In the genomic region with DNA sequence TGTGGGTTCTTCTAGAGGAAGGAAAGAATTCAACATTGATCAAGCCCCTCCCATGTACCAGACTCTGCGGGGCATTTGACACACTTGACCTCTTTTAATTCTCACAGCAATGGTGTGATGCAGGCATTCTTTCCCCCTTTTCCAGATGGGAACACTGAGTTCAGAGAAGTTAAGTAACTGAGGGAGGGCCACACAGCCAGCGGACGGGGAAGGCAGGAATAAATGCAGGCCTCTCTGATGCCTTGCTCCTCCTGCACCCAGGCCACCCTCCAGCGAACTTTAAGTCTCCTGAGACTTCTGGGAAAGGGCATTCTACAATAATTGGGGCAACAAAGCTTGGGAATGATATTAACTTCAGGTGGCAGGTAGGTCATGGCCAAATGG, we compare ENCODE assay signal across 17 cellular contexts.
DNase-seq lines count a peak whose midpoint lies in the region; ATAC-seq, FAIRE-seq and TF ChIP-seq lines count a peak whose summit lies in the region.
"Had no signal": no experiment of that assay in that cellular context is flagged by ENCODE, and none has a peak within 500 bp of the region (broad histone marks: within the 10 kb centered on the region; RNA-seq: fewer than 3 reads in every experiment).

No MANE protein-coding gene starts in this region.

- H3K27ac Mint-ChIP-seq in neural progenitor cell, result peak overlapping the region; percentile 88
- H3K27ac Mint-ChIP-seq: mesothelial cell of epicardium; stimulated activated naive B cell treated with anti-CD40 and anti-IgM and Interleukin-4, amounts not matched to agents 10 μg/mL and 1 μg/mL and 100 μg/mL, for 72 hours had no signal

- no peaks in the 10 kb centered on the region for H3K9me3 ChIP-seq in MM.1S (replicated peaks; ENCODE audit: insufficient read depth, low read length)
- no peaks in the 10 kb centered on the region for H3K9me3 ChIP-seq in GM12878 (replicated peaks; ENCODE audit: control insufficient read depth, insufficient read depth, low read length)
- H3K9me3 ChIP-seq in neural progenitor cell (ENCODE audit: low read depth), result no peaks in the 10 kb centered on the region
- H3K9me3 ChIP-seq: pancreas, uterus had no signal

- H3K27me3 Mint-ChIP-seq in activated T-cell treated with anti-CD3 and anti-CD28 coated beads, Interleukin-2, amount 50 U/mL, for 4 hours (ENCODE audit: low read depth), result peaks cover 4% of the 10 kb centered on the region
- peaks cover 4% of the 10 kb centered on the region for H3K27me3 Mint-ChIP-seq in neural progenitor cell (ENCODE audit: insufficient read depth, low read depth)

- no peak for TF ChIP-seq EP300 in GM12878 (IDR thresholded peaks at IDR 0.05; ENCODE audit: borderline replicate concordance in 1 of 2, control insufficient read depth in 1 of 2, low read depth in 2 of 2, low read length in 2 of 2)

- H3K27me3 ChIP-seq in MM.1S (replicated peaks; ENCODE audit: insufficient read depth, low read length) (no peaks in the 10 kb centered on the region), GM12878 (replicated peaks in 1 of 2; ENCODE audit: control insufficient read depth in 2 of 2, insufficient read depth in 2 of 2, low read length in 1 of 2) (peaks cover 0 to 1% of the 10 kb centered on the region in 2 experiments; a peak in 1 of 4 replicates), neural progenitor cell (no peaks in the 10 kb centered on the region)
- H3K27me3 ChIP-seq: pancreas, uterus had no signal

- H3K4me1 ChIP-seq in MM.1S (ENCODE audit: low read length) (peaks cover 7% of the 10 kb centered on the region), GM12878 (ENCODE audit: control insufficient read depth, insufficient read depth, low read length) (peaks cover 8% of the 10 kb centered on the region), neural progenitor cell (peaks cover 31% of the 10 kb centered on the region)
- H3K4me1 ChIP-seq: pancreas, uterus had no signal

- no peak for FAIRE-seq in GM12878 (lab: Jason Lieb, UNC)
- FAIRE-seq: pancreas, small intestine had no signal

- no peak for ATAC-seq in activated T-cell treated with anti-CD3 and anti-CD28 coated beads, Interleukin-2, amount 50 U/mL, for 4 hours
- ATAC-seq in GM12878, result no peak

- H2AFZ ChIP-seq in MM.1S (ENCODE audit: low read length) (peak overlapping the region; percentile 73), GM12878 (ENCODE audit: control insufficient read depth, low read depth, low read length) (peak overlapping the region; percentile 82; the same call in 1 of the 2 replicates), neural progenitor cell (replicated peaks) (no peak overlapping the region)
- H2AFZ ChIP-seq: hepatocyte had no signal

- no peak for TF ChIP-seq CTCF in MM.1S (IDR thresholded peaks at IDR 0.05; ENCODE audit: low read length)
- TF ChIP-seq CTCF in GM12878 (IDR thresholded peaks at IDR 0.05 in 2 of 3, conservative IDR thresholded peaks at IDR 0.05 in 1 of 3; ENCODE audit: control insufficient read depth in 2 of 3, extremely low read depth in 1 of 3, insufficient read depth in 1 of 3, low read depth in 3 of 3, low read length in 3 of 3), result no peak
- no peak for TF ChIP-seq CTCF in neural progenitor cell (IDR thresholded peaks at IDR 0.05)

- peaks cover 60% of the 10 kb centered on the region for H3K4me1 Mint-ChIP-seq in activated T-cell treated with anti-CD3 and anti-CD28 coated beads, Interleukin-2, amount 50 U/mL, for 4 hours (ENCODE audit: low read depth)
- H3K4me1 Mint-ChIP-seq in neural progenitor cell, result peaks cover 47% of the 10 kb centered on the region

- H3K9me2 ChIP-seq in MM.1S (replicated peaks; ENCODE audit: insufficient read depth, low read length), result no peaks in the 10 kb centered on the region

- no peak overlapping the region for H3K4me3 ChIP-seq in MM.1S (ENCODE audit: low read length)
- H3K4me3 ChIP-seq in GM12878, result no peak overlapping the region
- H3K4me3 ChIP-seq in neural progenitor cell, result no peak overlapping the region
- H3K4me3 ChIP-seq: hepatocyte, pancreas, uterus had no signal

- POLR2A ChIA-PET in GM12878 (lab: Charles Lee), result interaction anchor here (0.6 kb wide), 1 partner anchor 28 kb away, joined by 3 read pairs; no protein-coding TSS in a partner anchor

- H3K79me2 ChIP-seq in MM.1S (ENCODE audit: low read length), result no peaks in the 10 kb centered on the region
- H3K79me2 ChIP-seq in GM12878 (ENCODE audit: control insufficient read depth, insufficient read depth, low read length), result no peaks in the 10 kb centered on the region
- H3K79me2 ChIP-seq in neural progenitor cell (ENCODE audit: low read depth), result no peaks in the 10 kb centered on the region
- H3K79me2 ChIP-seq: hepatocyte had no signal

- H3F3A ChIP-seq in MM.1S (ENCODE audit: insufficient read depth, low read length), result no peaks in the 10 kb centered on the region
- peaks cover 3% of the 10 kb centered on the region for H3F3A ChIP-seq in neural progenitor cell (ENCODE audit: low read depth)

- TF ChIP-seq RAD21 in GM12878 (IDR thresholded peaks at IDR 0.05; ENCODE audit: insufficient read depth, low read depth, low read length), result no peak

- H3K27ac ChIP-seq in MM.1S (ENCODE audit: low read length) (no peak overlapping the region), GM12878 (ENCODE audit: control insufficient read depth, insufficient read depth) (no peak overlapping the region), neural progenitor cell (no peak overlapping the region)
- H3K27ac ChIP-seq: hepatocyte, pancreas, uterus had no signal

- CTCF ChIA-PET in GM12878 (lab: Yijun Ruan, JAX), result interaction anchor here (1.3 to 1.6 kb wide), 3 partner anchors 10 to 48 kb away, joined by 3 to 5 read pairs (median 4); no protein-coding TSS in a partner anchor

- WGBS in GM12878 (ENCODE audit: insufficient coverage, insufficient replicate concordance, low lambda C conversion rate, missing lambda C conversion rate), result 65% methylated on average over 4 of the region's 4 CpGs

- no peak for TF ChIP-seq POLR2A in GM12878 (IDR thresholded peaks at IDR 0.05; ENCODE audit: low read depth, low read length)

- peak overlapping the region; percentile 80 for H3K4me3 Mint-ChIP-seq in activated T-cell treated with anti-CD3 and anti-CD28 coated beads, Interleukin-2, amount 50 U/mL, for 4 hours
- no peak overlapping the region for H3K4me3 Mint-ChIP-seq in neural progenitor cell
- H3K4me3 Mint-ChIP-seq: mesothelial cell of epicardium; stimulated activated naive B cell treated with anti-CD40 and anti-IgM and Interleukin-4, amounts not matched to agents 10 μg/mL and 1 μg/mL and 100 μg/mL, for 72 hours had no signal

- RAD21 ChIA-PET in GM12878 (lab: Charles Lee; ENCODE audit: unreplicated experiment), result no interaction called here

- no TSS peak for BruUV-seq in GM12878 (replicated peaks; lab: Mats Ljungman, UMichigan)

- H4K20me1 ChIP-seq in MM.1S (ENCODE audit: insufficient read depth, low read length) (no peaks in the 10 kb centered on the region), GM12878 (ENCODE audit: control insufficient read depth, insufficient read depth) (no peaks in the 10 kb centered on the region), neural progenitor cell (ENCODE audit: low read depth) (no peaks in the 10 kb centered on the region)

- DNase-seq in activated T-cell treated with anti-CD3 and anti-CD28 coated beads, Interleukin-2, amount 50 U/mL, for 4 hours, result no peak
- DNase-seq in activated T-cell treated with anti-CD3 and anti-CD28 coated beads, Interleukin-2, amount 50 U/mL, for 1 hour, result no peak
- DNase-seq in MM.1S, result no peak
- DNase-seq in GM12878 (ENCODE audit: low read depth, low spot score), result no peak
- DNase-seq in neural progenitor cell (ENCODE audit: low spot score), result no peak
- no peak for DNase-seq in NCI-H526 (lab: John Stamatoyannopoulos, UW)
- DNase-seq in HT-29 (ENCODE audit: low spot score), result no peak
- DNase-seq in stimulated activated CD4-positive, alpha-beta T cell treated with anti-CD3 and anti-CD28 coated beads, Interleukin-4, amount 100 ng/mL, for 1 hour, result no peak
- DNase-seq: ACHN; IMR-90; NCI-H1048; pancreas; stimulated activated naive B cell treated with anti-CD40 and anti-IgM and Interleukin-4, amounts not matched to agents 10 μg/mL and 1 μg/mL and 100 μg/mL, for 72 hours; uterus had no signal

- intact Hi-C loops in GM12878 (cut with micrococcal nuclease; ENCODE audit: unreplicated experiment), result no loop called here

- in situ Hi-C loops in GM12878 (cut with MboI), result no loop called here

- H3K4me2 ChIP-seq in MM.1S (ENCODE audit: low read depth, low read length) (peak overlapping the region; percentile 23; the same call in 1 of the 2 replicates), GM12878 (ENCODE audit: control insufficient read depth, insufficient read depth) (peak overlapping the region; percentile 89), neural progenitor cell (peak overlapping the region; percentile 62)
- H3K4me2 ChIP-seq: hepatocyte had no signal

- H3K9ac ChIP-seq in MM.1S (ENCODE audit: low read length) (no peak overlapping the region), GM12878 (ENCODE audit: control insufficient read depth, insufficient read depth, low read length) (no peak overlapping the region), neural progenitor cell (no peak overlapping the region)

- no peaks in the 10 kb centered on the region for H3K9me3 Mint-ChIP-seq in activated T-cell treated with anti-CD3 and anti-CD28 coated beads, Interleukin-2, amount 50 U/mL, for 4 hours
- no peaks in the 10 kb centered on the region for H3K9me3 Mint-ChIP-seq in neural progenitor cell
- H3K9me3 Mint-ChIP-seq: mesothelial cell of epicardium; stimulated activated naive B cell treated with anti-CD40 and anti-IgM and Interleukin-4, amounts not matched to agents 10 μg/mL and 1 μg/mL and 100 μg/mL, for 72 hours had no signal

- no peaks in the 10 kb centered on the region for H3K36me3 ChIP-seq in MM.1S (replicated peaks; ENCODE audit: insufficient read depth, low read length)
- no peaks in the 10 kb centered on the region for H3K36me3 ChIP-seq in GM12878 (ENCODE audit: control insufficient read depth in 2 of 2, insufficient read depth in 2 of 2, low read length in 1 of 2)
- H3K36me3 ChIP-seq in neural progenitor cell, result no peaks in the 10 kb centered on the region
- H3K36me3 ChIP-seq: pancreas, uterus had no signal

- SMC1A ChIA-PET in GM12878 (lab: Charles Lee; ENCODE audit: uncharacterized antibody, unreplicated experiment), result no interaction called here

- H3K36me3 Mint-ChIP-seq in activated T-cell treated with anti-CD3 and anti-CD28 coated beads, Interleukin-2, amount 50 U/mL, for 4 hours (ENCODE audit: insufficient read depth), result no peaks in the 10 kb centered on the region
- no peaks in the 10 kb centered on the region for H3K36me3 Mint-ChIP-seq in neural progenitor cell
- H3K36me3 Mint-ChIP-seq: mesothelial cell of epicardium; stimulated activated naive B cell treated with anti-CD40 and anti-IgM and Interleukin-4, amounts not matched to agents 10 μg/mL and 1 μg/mL and 100 μg/mL, for 72 hours had no signal

TF ChIP-seq in GM12878, 131 proteins besides CTCF, POLR2A, EP300 and RAD21 (continues in another document):
- TF ChIP-seq SIX5 (IDR thresholded peaks at IDR 0.05; ENCODE audit: low read depth, low read length, severe bottlenecking) (peak; percentile 1), SREBF1 (IDR thresholded peaks at IDR 0.05; ENCODE audit: low read length) (no peak), CREB1 (IDR thresholded peaks at IDR 0.05; ENCODE audit: low read depth) (no peak), GATAD2B (conservative IDR thresholded peaks at IDR 0.05; ENCODE audit: low read depth) (no peak), HDGF (IDR thresholded peaks at IDR 0.05) (no peak), EGR1 (IDR thresholded peaks at IDR 0.05; ENCODE audit: borderline replicate concordance in 1 of 2, low read depth in 2 of 2, low read length in 2 of 2) (no peak)

Comparison
In these comparisons a context has a peak if more than half of its experiments do, and no peak if none do; other contexts are left out.
1. H3K4me2 ChIP-seq: peak in every context shown above with its lines; median percentile 89 in GM12878; 62 in neural progenitor cell; 23 in MM.1S.